ENCODE assay signal across 17 cellular contexts in genomic region chrX:132114607-132115006, GRCh38. TPM values are rescaled to one million over a fixed set of nuclear protein-coding genes. Genes with fewer than 3 reads are reported as not detected.
"Had no signal": no experiment of that assay in that cellular context is flagged by ENCODE, and none has a peak within 500 bp of the region (broad histone marks: within the 10 kb centered on the region; RNA-seq: fewer than 3 reads in every experiment).

No MANE protein-coding gene starts in this region.

- DNase-seq: activated CD4-positive, alpha-beta T cell treated with anti-CD3 and anti-CD28 coated beads, Interleukin-2, amount 50 U/mL, for 4 hours; activated CD4-positive, CD25-positive, alpha-beta regulatory T cell treated with anti-CD3 and anti-CD28 coated beads, Interleukin-2, amount 50 U/mL, for 72 hours; activated CD8-positive, alpha-beta memory T cell treated with anti-CD3 and anti-CD28 coated beads, Interleukin-2, amount 10 ng/mL, durations not matched to agents 7 days and 5 days; activated effector memory CD4-positive, alpha-beta T cell treated with anti-CD3 and anti-CD28 coated beads, Interleukin-2, amount 50 U/mL, for 16 hours; activated T-cell treated with anti-CD3 and anti-CD28 coated beads, Interleukin-2, amount 50 U/mL, for 24 hours; amygdala; dermis blood vessel endothelial cell; hypothalamus; kidney glomerular epithelial cell; lower lobe of right lung; naive B cell; pancreas; stimulated activated CD4-positive, alpha-beta T cell treated with anti-CD3 and anti-CD28 coated beads, Interleukin-2, amount 100 ng/mL, for 48 hours; stimulated activated naive CD4-positive, alpha-beta T cell treated with Interleukin-2 at 50 U/mL for 16 hours had no signal

- H3K9me3 Mint-ChIP-seq: activated T-cell treated with anti-CD3 and anti-CD28 coated beads, Interleukin-2, amount 50 U/mL, for 24 hours; naive B cell had no signal

- H3K27me3 Mint-ChIP-seq: activated CD8-positive, alpha-beta memory T cell treated with anti-CD3 and anti-CD28 coated beads, Interleukin-2, amount 10 ng/mL, durations not matched to agents 7 days and 5 days; activated naive CD8-positive, alpha-beta T cell had no signal

- H3K4me3 Mint-ChIP-seq: activated CD8-positive, alpha-beta memory T cell treated with anti-CD3 and anti-CD28 coated beads, Interleukin-2, amount 10 ng/mL, durations not matched to agents 7 days and 5 days; activated naive CD8-positive, alpha-beta T cell; activated T-cell treated with anti-CD3 and anti-CD28 coated beads, Interleukin-2, amount 50 U/mL, for 24 hours; naive B cell had no signal

- H3K36me3 Mint-ChIP-seq: activated CD8-positive, alpha-beta memory T cell treated with anti-CD3 and anti-CD28 coated beads, Interleukin-2, amount 10 ng/mL, durations not matched to agents 7 days and 5 days; activated naive CD8-positive, alpha-beta T cell; naive B cell had no signal

- H3K27ac Mint-ChIP-seq: activated CD8-positive, alpha-beta memory T cell treated with anti-CD3 and anti-CD28 coated beads, Interleukin-2, amount 10 ng/mL, durations not matched to agents 7 days and 5 days; activated naive CD8-positive, alpha-beta T cell; activated T-cell treated with anti-CD3 and anti-CD28 coated beads, Interleukin-2, amount 50 U/mL, for 24 hours; naive B cell had no signal

- H3K4me1 Mint-ChIP-seq: activated CD8-positive, alpha-beta memory T cell treated with anti-CD3 and anti-CD28 coated beads, Interleukin-2, amount 10 ng/mL, durations not matched to agents 7 days and 5 days; naive B cell had no signal

- H3K4me3 ChIP-seq: lower lobe of right lung, pancreas had no signal

- ATAC-seq: activated CD8-positive, alpha-beta memory T cell treated with anti-CD3 and anti-CD28 coated beads, Interleukin-2, amount 10 ng/mL, durations not matched to agents 7 days and 5 days; lower lobe of right lung; pancreas had no signal

- H3K4me1 ChIP-seq: lower lobe of right lung, pancreas had no signal

- H3K27ac ChIP-seq: lower lobe of right lung, pancreas had no signal

- H3K9me3 ChIP-seq: lower lobe of right lung, pancreas had no signal

- H3K36me3 ChIP-seq: lower lobe of right lung, pancreas had no signal

RNA-seq across cellular contexts. Expression of gene FRMD7, which starts 13.2 kb away (rescaled TPM):
- total RNA-seq: activated CD8-positive, alpha-beta memory T cell treated with anti-CD3 and anti-CD28 coated beads, Interleukin-2, amount 10 ng/mL, durations not matched to agents 7 days and 5 days; cerebellum; dermis blood vessel endothelial cell; epithelial cell of proximal tubule; lower lobe of right lung; pancreas had no signal
